ENCODE assay signal across 1 cellular context in the genomic region with DNA sequence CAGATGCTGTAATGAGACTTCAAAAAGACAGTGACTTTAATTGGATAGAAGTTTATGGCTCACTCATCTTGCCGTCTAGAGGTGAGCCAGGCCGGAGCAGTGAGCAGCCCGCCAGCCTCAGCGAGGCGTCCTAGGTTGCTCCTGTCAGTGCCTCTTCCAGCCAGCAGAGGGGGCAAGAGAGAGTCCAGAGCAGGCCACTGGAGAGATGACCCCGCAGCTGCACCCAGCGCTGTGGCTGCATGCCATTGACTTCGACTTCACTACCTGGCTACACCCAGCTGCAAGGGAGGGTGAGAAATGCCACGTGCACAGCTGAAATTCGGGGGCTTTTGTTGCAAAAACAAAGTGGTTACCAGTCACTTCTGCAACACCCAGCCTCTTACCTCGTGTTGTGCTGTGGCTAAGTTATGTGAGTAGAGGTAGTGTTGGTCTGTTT.
TF ChIP-seq lines count a peak whose summit lies in the region.

No MANE protein-coding gene starts in this region.

TF ChIP-seq in K562, 482 proteins besides CTCF, POLR2A, EP300 and RAD21 (continued from another document and continues in another):
- TF ChIP-seq, protein P1, sequence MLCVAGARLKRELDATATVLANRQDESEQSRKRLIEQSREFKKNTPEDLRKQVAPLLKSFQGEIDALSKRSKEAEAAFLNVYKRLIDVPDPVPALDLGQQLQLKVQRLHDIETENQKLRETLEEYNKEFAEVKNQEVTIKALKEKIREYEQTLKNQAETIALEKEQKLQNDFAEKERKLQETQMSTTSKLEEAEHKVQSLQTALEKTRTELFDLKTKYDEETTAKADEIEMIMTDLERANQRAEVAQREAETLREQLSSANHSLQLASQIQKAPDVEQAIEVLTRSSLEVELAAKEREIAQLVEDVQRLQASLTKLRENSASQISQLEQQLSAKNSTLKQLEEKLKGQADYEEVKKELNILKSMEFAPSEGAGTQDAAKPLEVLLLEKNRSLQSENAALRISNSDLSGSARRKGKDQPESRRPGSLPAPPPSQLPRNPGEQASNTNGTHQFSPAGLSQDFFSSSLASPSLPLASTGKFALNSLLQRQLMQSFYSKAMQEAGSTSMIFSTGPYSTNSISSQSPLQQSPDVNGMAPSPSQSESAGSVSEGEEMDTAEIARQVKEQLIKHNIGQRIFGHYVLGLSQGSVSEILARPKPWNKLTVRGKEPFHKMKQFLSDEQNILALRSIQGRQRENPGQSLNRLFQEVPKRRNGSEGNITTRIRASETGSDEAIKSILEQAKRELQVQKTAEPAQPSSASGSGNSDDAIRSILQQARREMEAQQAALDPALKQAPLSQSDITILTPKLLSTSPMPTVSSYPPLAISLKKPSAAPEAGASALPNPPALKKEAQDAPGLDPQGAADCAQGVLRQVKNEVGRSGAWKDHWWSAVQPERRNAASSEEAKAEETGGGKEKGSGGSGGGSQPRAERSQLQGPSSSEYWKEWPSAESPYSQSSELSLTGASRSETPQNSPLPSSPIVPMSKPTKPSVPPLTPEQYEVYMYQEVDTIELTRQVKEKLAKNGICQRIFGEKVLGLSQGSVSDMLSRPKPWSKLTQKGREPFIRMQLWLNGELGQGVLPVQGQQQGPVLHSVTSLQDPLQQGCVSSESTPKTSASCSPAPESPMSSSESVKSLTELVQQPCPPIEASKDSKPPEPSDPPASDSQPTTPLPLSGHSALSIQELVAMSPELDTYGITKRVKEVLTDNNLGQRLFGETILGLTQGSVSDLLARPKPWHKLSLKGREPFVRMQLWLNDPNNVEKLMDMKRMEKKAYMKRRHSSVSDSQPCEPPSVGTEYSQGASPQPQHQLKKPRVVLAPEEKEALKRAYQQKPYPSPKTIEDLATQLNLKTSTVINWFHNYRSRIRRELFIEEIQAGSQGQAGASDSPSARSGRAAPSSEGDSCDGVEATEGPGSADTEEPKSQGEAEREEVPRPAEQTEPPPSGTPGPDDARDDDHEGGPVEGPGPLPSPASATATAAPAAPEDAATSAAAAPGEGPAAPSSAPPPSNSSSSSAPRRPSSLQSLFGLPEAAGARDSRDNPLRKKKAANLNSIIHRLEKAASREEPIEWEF (CRISPR knock-in tag; IDR thresholded peaks at IDR 0.05), result no peak
- TF ChIP-seq BRF1 (IDR thresholded peaks at IDR 0.05; ENCODE audit: borderline replicate concordance, extremely low read depth, insufficient read length), result no peak
- TF ChIP-seq ZNF311 (CRISPR knock-in tag; IDR thresholded peaks at IDR 0.05), result no peak
- TF ChIP-seq CBX2 (IDR thresholded peaks at IDR 0.05; ENCODE audit: insufficient read depth, low read length, poor library complexity, severe bottlenecking), result no peak
- no peak for TF ChIP-seq ZC3H4 (CRISPR knock-in tag; IDR thresholded peaks at IDR 0.05; ENCODE audit: borderline replicate concordance)
- no peak for TF ChIP-seq CBFA2T2 (conservative IDR thresholded peaks at IDR 0.05)
- TF ChIP-seq RNF2 (IDR thresholded peaks at IDR 0.05), result no peak
- no peak for TF ChIP-seq TRIM28 (IDR thresholded peaks at IDR 0.05)
- TF ChIP-seq, protein P2, sequence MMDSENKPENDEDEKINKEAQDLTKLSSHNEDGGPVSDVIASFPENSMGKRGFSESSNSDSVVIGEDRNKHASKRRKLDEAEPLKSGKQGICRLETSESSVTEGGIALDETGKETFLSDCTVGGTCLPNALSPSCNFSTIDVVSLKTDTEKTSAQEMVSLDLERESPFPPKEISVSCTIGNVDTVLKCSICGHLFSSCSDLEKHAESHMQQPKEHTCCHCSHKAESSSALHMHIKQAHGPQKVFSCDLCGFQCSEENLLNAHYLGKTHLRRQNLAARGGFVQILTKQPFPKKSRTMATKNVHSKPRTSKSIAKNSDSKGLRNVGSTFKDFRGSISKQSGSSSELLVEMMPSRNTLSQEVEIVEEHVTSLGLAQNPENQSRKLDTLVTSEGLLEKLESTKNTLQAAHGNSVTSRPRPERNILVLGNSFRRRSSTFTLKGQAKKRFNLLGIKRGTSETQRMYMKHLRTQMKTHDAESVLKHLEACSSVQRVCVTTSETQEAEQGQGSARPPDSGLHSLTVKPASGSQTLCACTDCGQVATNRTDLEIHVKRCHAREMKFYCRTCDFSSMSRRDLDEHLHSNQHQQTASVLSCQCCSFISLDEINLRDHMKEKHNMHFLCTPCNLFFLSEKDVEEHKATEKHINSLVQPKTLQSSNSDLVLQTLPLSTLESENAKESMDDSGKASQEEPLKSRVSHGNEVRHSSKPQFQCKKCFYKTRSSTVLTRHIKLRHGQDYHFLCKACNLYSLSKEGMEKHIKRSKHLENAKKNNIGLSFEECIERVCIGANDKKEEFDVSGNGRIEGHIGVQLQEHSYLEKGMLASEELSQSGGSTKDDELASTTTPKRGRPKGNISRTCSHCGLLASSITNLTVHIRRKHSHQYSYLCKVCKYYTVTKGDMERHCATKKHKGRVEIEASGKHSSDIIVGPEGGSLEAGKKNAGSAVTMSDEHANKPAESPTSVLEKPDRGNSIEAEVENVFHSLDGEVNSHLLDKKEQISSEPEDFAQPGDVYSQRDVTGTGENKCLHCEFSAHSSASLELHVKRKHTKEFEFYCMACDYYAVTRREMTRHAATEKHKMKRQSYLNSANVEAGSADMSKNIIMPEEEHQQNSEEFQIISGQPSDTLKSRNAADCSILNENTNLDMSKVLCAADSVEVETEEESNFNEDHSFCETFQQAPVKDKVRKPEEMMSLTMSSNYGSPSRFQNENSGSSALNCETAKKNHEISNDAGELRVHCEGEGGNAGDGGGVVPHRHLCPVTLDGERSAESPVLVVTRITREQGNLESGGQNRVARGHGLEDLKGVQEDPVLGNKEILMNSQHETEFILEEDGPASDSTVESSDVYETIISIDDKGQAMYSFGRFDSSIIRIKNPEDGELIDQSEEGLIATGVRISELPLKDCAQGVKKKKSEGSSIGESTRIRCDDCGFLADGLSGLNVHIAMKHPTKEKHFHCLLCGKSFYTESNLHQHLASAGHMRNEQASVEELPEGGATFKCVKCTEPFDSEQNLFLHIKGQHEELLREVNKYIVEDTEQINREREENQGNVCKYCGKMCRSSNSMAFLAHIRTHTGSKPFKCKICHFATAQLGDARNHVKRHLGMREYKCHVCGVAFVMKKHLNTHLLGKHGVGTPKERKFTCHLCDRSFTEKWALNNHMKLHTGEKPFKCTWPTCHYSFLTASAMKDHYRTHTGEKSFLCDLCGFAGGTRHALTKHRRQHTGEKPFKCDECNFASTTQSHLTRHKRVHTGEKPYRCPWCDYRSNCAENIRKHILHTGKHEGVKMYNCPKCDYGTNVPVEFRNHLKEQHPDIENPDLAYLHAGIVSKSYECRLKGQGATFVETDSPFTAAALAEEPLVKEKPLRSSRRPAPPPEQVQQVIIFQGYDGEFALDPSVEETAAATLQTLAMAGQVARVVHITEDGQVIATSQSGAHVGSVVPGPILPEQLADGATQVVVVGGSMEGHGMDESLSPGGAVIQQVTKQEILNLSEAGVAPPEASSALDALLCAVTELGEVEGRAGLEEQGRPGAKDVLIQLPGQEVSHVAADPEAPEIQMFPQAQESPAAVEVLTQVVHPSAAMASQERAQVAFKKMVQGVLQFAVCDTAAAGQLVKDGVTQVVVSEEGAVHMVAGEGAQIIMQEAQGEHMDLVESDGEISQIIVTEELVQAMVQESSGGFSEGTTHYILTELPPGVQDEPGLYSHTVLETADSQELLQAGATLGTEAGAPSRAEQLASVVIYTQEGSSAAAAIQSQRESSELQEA (IDR thresholded peaks at IDR 0.05; ENCODE audit: low read depth), result no peak
- TF ChIP-seq HNRNPUL1 (IDR thresholded peaks at IDR 0.05; ENCODE audit: low read length), result no peak
- TF ChIP-seq, protein P3, sequence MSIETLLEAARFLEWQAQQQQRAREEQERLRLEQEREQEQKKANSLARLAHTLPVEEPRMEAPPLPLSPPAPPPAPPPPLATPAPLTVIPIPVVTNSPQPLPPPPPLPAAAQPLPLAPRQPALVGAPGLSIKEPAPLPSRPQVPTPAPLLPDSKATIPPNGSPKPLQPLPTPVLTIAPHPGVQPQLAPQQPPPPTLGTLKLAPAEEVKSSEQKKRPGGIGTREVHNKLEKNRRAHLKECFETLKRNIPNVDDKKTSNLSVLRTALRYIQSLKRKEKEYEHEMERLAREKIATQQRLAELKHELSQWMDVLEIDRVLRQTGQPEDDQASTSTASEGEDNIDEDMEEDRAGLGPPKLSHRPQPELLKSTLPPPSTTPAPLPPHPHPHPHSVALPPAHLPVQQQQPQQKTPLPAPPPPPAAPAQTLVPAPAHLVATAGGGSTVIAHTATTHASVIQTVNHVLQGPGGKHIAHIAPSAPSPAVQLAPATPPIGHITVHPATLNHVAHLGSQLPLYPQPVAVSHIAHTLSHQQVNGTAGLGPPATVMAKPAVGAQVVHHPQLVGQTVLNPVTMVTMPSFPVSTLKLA (conservative IDR thresholded peaks at IDR 0.05), result 0 out of 4 replicates have a peak, but pooled peaks of 1 of the 2 experiments have one; percentile 12
- TF ChIP-seq ZNF41 (CRISPR knock-in tag; conservative IDR thresholded peaks at IDR 0.05), result no peak
- no peak for TF ChIP-seq ZNF143 (CRISPR knock-in tag; IDR thresholded peaks at IDR 0.05)
- no peak for TF ChIP-seq SMARCB1 (IDR thresholded peaks at IDR 0.05; ENCODE audit: insufficient read length, low read depth)
- no peak for TF ChIP-seq FOXJ2 (tag; IDR thresholded peaks at IDR 0.05)
- TF ChIP-seq, protein P4, sequence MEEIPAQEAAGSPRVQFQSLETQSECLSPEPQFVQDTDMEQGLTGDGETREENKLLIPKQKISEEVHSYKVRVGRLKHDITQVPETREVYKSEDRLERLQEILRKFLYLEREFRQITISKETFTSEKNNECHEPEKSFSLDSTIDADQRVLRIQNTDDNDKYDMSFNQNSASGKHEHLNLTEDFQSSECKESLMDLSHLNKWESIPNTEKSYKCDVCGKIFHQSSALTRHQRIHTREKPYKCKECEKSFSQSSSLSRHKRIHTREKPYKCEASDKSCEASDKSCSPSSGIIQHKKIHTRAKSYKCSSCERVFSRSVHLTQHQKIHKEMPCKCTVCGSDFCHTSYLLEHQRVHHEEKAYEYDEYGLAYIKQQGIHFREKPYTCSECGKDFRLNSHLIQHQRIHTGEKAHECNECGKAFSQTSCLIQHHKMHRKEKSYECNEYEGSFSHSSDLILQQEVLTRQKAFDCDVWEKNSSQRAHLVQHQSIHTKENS (CRISPR knock-in tag; IDR thresholded peaks at IDR 0.05), result no peak
- no peak for TF ChIP-seq XRCC3 (IDR thresholded peaks at IDR 0.05)
- TF ChIP-seq, protein P5, sequence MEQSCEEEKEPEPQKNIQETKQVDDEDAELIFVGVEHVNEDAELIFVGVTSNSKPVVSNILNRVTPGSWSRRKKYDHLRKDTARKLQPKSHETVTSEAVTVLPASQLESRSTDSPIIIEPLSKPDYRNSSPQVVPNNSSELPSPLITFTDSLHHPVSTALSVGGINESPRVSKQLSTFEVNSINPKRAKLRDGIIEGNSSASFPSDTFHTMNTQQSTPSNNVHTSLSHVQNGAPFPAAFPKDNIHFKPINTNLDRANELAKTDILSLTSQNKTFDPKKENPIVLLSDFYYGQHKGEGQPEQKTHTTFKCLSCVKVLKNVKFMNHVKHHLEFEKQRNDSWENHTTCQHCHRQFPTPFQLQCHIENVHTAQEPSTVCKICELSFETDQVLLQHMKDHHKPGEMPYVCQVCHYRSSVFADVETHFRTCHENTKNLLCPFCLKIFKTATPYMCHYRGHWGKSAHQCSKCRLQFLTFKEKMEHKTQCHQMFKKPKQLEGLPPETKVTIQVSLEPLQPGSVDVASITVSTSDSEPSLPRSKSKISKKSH (CRISPR knock-in tag; IDR thresholded peaks at IDR 0.05), result no peak
- TF ChIP-seq MYNN (IDR thresholded peaks at IDR 0.05), result peak; percentile 25; the same call in 1 of the 2 replicates
- TF ChIP-seq MYNN (CRISPR knock-in tag; IDR thresholded peaks at IDR 0.05), result no peak
- TF ChIP-seq ELF1 (tag; IDR thresholded peaks at IDR 0.05), result no peak
- TF ChIP-seq, protein P6, sequence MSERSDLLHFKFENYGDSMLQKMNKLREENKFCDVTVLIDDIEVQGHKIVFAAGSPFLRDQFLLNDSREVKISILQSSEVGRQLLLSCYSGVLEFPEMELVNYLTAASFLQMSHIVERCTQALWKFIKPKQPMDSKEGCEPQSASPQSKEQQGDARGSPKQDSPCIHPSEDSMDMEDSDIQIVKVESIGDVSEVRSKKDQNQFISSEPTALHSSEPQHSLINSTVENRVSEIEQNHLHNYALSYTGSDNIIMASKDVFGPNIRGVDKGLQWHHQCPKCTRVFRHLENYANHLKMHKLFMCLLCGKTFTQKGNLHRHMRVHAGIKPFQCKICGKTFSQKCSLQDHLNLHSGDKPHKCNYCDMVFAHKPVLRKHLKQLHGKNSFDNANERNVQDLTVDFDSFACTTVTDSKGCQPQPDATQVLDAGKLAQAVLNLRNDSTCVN (CRISPR knock-in tag; IDR thresholded peaks at IDR 0.05), result no peak
- TF ChIP-seq ZNF12 (CRISPR knock-in tag; IDR thresholded peaks at IDR 0.05), result no peak
- TF ChIP-seq SOX6 (IDR thresholded peaks at IDR 0.05), result peak; percentile 10; the same call in 1 of the 2 replicates
- TF ChIP-seq, protein P7, sequence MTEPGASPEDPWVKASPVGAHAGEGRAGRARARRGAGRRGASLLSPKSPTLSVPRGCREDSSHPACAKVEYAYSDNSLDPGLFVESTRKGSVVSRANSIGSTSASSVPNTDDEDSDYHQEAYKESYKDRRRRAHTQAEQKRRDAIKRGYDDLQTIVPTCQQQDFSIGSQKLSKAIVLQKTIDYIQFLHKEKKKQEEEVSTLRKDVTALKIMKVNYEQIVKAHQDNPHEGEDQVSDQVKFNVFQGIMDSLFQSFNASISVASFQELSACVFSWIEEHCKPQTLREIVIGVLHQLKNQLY (CRISPR knock-in tag; conservative IDR thresholded peaks at IDR 0.05), result no peak
- 0 out of 2 replicates have a peak, but pooled peaks have one; percentile 7 for TF ChIP-seq NR2C1 (IDR thresholded peaks at IDR 0.05)
- no peak for TF ChIP-seq NR2C1 (tag; IDR thresholded peaks at IDR 0.05)
- no peak for TF ChIP-seq CEBPB (tag; IDR thresholded peaks at IDR 0.05)
- 0 out of 2 replicates have a peak, but pooled peaks have one; percentile 20 for TF ChIP-seq GABPB1 (CRISPR knock-in tag; IDR thresholded peaks at IDR 0.05)
- TF ChIP-seq KAT2B (IDR thresholded peaks at IDR 0.05; ENCODE audit: low read depth, low read length), result no peak
- no peak for TF ChIP-seq ZNF282 (CRISPR knock-in tag; IDR thresholded peaks at IDR 0.05)
- TF ChIP-seq RAD51 (IDR thresholded peaks at IDR 0.05; ENCODE audit: borderline replicate concordance, low read depth), result no peak
- no peak for TF ChIP-seq MAFG (tag; conservative IDR thresholded peaks at IDR 0.05)
- TF ChIP-seq, protein P8, sequence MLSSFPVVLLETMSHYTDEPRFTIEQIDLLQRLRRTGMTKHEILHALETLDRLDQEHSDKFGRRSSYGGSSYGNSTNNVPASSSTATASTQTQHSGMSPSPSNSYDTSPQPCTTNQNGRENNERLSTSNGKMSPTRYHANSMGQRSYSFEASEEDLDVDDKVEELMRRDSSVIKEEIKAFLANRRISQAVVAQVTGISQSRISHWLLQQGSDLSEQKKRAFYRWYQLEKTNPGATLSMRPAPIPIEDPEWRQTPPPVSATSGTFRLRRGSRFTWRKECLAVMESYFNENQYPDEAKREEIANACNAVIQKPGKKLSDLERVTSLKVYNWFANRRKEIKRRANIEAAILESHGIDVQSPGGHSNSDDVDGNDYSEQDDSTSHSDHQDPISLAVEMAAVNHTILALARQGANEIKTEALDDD (IDR thresholded peaks at IDR 0.05), result no peak
- TF ChIP-seq, protein P9, sequence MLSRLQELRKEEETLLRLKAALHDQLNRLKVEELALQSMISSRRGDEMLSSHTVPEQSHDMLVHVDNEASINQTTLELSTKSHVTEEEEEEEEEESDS (CRISPR knock-in tag; IDR thresholded peaks at IDR 0.05), result no peak
- no peak for TF ChIP-seq ZNF766 (CRISPR knock-in tag; conservative IDR thresholded peaks at IDR 0.05)
- no peak for TF ChIP-seq NCOA1 (IDR thresholded peaks at IDR 0.05; ENCODE audit: low read depth)
- TF ChIP-seq MBD2 (IDR thresholded peaks at IDR 0.05; ENCODE audit: borderline replicate concordance, low read depth), result no peak
- 0 out of 2 replicates have a peak, but pooled peaks have one; percentile 7 for TF ChIP-seq ZNF764 (CRISPR knock-in tag; IDR thresholded peaks at IDR 0.05; ENCODE audit: low read depth)
- no peak for TF ChIP-seq MTA1 (IDR thresholded peaks at IDR 0.05; ENCODE audit: borderline replicate concordance)
